1 cellular context compared by ENCODE assay signal in genomic region chr14:93137864-93138263, GRCh38.
TF ChIP-seq lines count a peak whose summit lies in the region.

No MANE protein-coding gene starts in this region.

TF ChIP-seq in GM23338, 12 proteins besides CTCF, POLR2A, EP300 and RAD21 (continued from another document):
- TF ChIP-seq, protein P1, sequence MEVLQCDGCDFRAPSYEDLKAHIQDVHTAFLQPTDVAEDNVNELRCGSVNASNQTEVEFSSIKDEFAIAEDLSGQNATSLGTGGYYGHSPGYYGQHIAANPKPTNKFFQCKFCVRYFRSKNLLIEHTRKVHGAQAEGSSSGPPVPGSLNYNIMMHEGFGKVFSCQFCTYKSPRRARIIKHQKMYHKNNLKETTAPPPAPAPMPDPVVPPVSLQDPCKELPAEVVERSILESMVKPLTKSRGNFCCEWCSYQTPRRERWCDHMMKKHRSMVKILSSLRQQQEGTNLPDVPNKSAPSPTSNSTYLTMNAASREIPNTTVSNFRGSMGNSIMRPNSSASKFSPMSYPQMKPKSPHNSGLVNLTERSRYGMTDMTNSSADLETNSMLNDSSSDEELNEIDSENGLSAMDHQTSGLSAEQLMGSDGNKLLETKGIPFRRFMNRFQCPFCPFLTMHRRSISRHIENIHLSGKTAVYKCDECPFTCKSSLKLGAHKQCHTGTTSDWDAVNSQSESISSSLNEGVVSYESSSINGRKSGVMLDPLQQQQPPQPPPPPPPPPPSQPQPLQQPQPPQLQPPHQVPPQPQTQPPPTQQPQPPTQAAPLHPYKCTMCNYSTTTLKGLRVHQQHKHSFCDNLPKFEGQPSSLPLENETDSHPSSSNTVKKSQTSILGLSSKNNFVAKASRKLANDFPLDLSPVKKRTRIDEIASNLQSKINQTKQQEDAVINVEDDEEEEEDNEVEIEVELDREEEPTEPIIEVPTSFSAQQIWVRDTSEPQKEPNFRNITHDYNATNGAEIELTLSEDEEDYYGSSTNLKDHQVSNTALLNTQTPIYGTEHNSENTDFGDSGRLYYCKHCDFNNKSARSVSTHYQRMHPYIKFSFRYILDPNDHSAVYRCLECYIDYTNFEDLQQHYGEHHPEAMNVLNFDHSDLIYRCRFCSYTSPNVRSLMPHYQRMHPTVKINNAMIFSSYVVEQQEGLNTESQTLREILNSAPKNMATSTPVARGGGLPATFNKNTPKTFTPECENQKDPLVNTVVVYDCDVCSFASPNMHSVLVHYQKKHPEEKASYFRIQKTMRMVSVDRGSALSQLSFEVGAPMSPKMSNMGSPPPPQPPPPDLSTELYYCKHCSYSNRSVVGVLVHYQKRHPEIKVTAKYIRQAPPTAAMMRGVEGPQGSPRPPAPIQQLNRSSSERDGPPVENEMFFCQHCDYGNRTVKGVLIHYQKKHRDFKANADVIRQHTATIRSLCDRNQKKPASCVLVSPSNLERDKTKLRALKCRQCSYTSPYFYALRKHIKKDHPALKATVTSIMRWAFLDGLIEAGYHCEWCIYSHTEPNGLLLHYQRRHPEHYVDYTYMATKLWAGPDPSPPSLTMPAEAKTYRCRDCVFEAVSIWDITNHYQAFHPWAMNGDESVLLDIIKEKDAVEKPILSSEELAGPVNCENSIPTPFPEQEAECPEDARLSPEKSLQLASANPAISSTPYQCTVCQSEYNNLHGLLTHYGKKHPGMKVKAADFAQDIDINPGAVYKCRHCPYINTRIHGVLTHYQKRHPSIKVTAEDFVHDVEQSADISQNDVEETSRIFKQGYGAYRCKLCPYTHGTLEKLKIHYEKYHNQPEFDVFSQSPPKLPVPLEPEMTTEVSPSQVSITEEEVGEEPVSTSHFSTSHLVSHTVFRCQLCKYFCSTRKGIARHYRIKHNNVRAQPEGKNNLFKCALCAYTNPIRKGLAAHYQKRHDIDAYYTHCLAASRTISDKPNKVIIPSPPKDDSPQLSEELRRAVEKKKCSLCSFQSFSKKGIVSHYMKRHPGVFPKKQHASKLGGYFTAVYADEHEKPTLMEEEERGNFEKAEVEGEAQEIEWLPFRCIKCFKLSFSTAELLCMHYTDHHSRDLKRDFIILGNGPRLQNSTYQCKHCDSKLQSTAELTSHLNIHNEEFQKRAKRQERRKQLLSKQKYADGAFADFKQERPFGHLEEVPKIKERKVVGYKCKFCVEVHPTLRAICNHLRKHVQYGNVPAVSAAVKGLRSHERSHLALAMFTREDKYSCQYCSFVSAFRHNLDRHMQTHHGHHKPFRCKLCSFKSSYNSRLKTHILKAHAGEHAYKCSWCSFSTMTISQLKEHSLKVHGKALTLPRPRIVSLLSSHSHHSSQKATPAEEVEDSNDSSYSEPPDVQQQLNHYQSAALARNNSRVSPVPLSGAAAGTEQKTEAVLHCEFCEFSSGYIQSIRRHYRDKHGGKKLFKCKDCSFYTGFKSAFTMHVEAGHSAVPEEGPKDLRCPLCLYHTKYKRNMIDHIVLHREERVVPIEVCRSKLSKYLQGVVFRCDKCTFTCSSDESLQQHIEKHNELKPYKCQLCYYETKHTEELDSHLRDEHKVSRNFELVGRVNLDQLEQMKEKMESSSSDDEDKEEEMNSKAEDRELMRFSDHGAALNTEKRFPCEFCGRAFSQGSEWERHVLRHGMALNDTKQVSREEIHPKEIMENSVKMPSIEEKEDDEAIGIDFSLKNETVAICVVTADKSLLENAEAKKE (CRISPR knock-in tag; IDR thresholded peaks at IDR 0.05) = no peak
- no peak for TF ChIP-seq EZH2 (IDR thresholded peaks at IDR 0.05; ENCODE audit: low read depth, unreplicated experiment)
